1 cellular context compared by ENCODE assay signal in genomic region chr15:40412095-40412759, GRCh38.
TF ChIP-seq lines count a peak whose summit lies in the region.

No MANE protein-coding gene starts in this region.

TF ChIP-seq in HepG2, 621 proteins besides CTCF, POLR2A, EP300 and RAD21 (continued from another document and continues in another):
- TF ChIP-seq SNAPC5 (CRISPR knock-in tag; IDR thresholded peaks at IDR 0.05; ENCODE audit: borderline replicate concordance) (no peak), ZNF10 (CRISPR knock-in tag; IDR thresholded peaks at IDR 0.05; ENCODE audit: borderline replicate concordance, low read depth) (no peak), PTBP1 (IDR thresholded peaks at IDR 0.05; ENCODE audit: low read depth, low read length, poor library complexity, severe bottlenecking) (no peak), ZNF776 (CRISPR knock-in tag; IDR thresholded peaks at IDR 0.05) (no peak), ZNF446 (CRISPR knock-in tag; IDR thresholded peaks at IDR 0.05) (no peak), ZNF550 (CRISPR knock-in tag; IDR thresholded peaks at IDR 0.05; ENCODE audit: borderline replicate concordance) (no peak), JARID2 (CRISPR knock-in tag; IDR thresholded peaks at IDR 0.05; ENCODE audit: insufficient replicate concordance) (no peak), ZNF24 (IDR thresholded peaks at IDR 0.05) (no peak), PAX8 (CRISPR knock-in tag; IDR thresholded peaks at IDR 0.05; ENCODE audit: borderline replicate concordance) (no peak), CEBPB (IDR thresholded peaks at IDR 0.05; ENCODE audit: borderline replicate concordance, low read depth, low read length) (peak; percentile 92), ZNF674 (CRISPR knock-in tag; IDR thresholded peaks at IDR 0.05; ENCODE audit: low read depth) (no peak), THAP11 (CRISPR knock-in tag; IDR thresholded peaks at IDR 0.05) (peak; percentile 47; the same call in 1 of the 2 replicates), ZNF235 (CRISPR knock-in tag; IDR thresholded peaks at IDR 0.05; ENCODE audit: borderline replicate concordance) (no peak), BHLHE40 (IDR thresholded peaks at IDR 0.05; ENCODE audit: low read length) (peak; percentile 65), ZNF768 (CRISPR knock-in tag; IDR thresholded peaks at IDR 0.05) (no peak), ZNF253 (CRISPR knock-in tag; IDR thresholded peaks at IDR 0.05; ENCODE audit: borderline replicate concordance) (no peak), BORCS8-MEF2B (CRISPR knock-in tag; IDR thresholded peaks at IDR 0.05) (no peak), TBX2 (CRISPR knock-in tag; IDR thresholded peaks at IDR 0.05; ENCODE audit: borderline replicate concordance) (peak; percentile 49; the same call in 1 of the 2 replicates), ZNF512 (CRISPR knock-in tag; IDR thresholded peaks at IDR 0.05) (no peak), SATB2 (CRISPR knock-in tag; IDR thresholded peaks at IDR 0.05) (no peak), FOSL2 (CRISPR knock-in tag; IDR thresholded peaks at IDR 0.05) (0 out of 2 replicates have a peak, but pooled peaks have one; percentile 29), SOX5 (CRISPR knock-in tag; IDR thresholded peaks at IDR 0.05; ENCODE audit: borderline replicate concordance) (peak; percentile 55; the same call in 1 of the 2 replicates), ZBTB40 (IDR thresholded peaks at IDR 0.05) (no peak), ZBTB40 (CRISPR knock-in tag; IDR thresholded peaks at IDR 0.05) (no peak), FOXO1 (CRISPR knock-in tag; IDR thresholded peaks at IDR 0.05) (peak; percentile 56; the same call in 1 of the 2 replicates), ZNF782 (CRISPR knock-in tag; IDR thresholded peaks at IDR 0.05; ENCODE audit: borderline replicate concordance) (no peak; the same call in 1 of the 2 replicates), MLX (CRISPR knock-in tag; IDR thresholded peaks at IDR 0.05) (0 out of 2 replicates have a peak, but pooled peaks have one; percentile 43), GPN1 (CRISPR knock-in tag; IDR thresholded peaks at IDR 0.05; ENCODE audit: borderline replicate concordance) (no peak), ZNF597 (CRISPR knock-in tag; IDR thresholded peaks at IDR 0.05) (no peak), PAWR (CRISPR knock-in tag; IDR thresholded peaks at IDR 0.05; ENCODE audit: borderline replicate concordance) (no peak), RBFOX2 (IDR thresholded peaks at IDR 0.05; ENCODE audit: low read depth, low read length) (no peak), KMT2A (CRISPR knock-in tag; IDR thresholded peaks at IDR 0.05) (no peak), SRY (CRISPR knock-in tag; IDR thresholded peaks at IDR 0.05) (no peak), ZFAT (CRISPR knock-in tag; conservative IDR thresholded peaks at IDR 0.05) (no peak)
- TF ChIP-seq, protein P1, sequence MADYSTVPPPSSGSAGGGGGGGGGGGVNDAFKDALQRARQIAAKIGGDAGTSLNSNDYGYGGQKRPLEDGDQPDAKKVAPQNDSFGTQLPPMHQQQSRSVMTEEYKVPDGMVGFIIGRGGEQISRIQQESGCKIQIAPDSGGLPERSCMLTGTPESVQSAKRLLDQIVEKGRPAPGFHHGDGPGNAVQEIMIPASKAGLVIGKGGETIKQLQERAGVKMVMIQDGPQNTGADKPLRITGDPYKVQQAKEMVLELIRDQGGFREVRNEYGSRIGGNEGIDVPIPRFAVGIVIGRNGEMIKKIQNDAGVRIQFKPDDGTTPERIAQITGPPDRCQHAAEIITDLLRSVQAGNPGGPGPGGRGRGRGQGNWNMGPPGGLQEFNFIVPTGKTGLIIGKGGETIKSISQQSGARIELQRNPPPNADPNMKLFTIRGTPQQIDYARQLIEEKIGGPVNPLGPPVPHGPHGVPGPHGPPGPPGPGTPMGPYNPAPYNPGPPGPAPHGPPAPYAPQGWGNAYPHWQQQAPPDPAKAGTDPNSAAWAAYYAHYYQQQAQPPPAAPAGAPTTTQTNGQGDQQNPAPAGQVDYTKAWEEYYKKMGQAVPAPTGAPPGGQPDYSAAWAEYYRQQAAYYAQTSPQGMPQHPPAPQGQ (CRISPR knock-in tag; IDR thresholded peaks at IDR 0.05; ENCODE audit: borderline replicate concordance): no peak
- TF ChIP-seq, protein P2, sequence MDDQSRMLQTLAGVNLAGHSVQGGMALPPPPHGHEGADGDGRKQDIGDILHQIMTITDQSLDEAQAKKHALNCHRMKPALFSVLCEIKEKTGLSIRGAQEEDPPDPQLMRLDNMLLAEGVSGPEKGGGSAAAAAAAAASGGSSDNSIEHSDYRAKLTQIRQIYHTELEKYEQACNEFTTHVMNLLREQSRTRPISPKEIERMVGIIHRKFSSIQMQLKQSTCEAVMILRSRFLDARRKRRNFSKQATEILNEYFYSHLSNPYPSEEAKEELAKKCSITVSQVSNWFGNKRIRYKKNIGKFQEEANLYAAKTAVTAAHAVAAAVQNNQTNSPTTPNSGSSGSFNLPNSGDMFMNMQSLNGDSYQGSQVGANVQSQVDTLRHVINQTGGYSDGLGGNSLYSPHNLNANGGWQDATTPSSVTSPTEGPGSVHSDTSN (CRISPR knock-in tag; IDR thresholded peaks at IDR 0.05; ENCODE audit: borderline replicate concordance): no peak
- TF ChIP-seq, protein P3, sequence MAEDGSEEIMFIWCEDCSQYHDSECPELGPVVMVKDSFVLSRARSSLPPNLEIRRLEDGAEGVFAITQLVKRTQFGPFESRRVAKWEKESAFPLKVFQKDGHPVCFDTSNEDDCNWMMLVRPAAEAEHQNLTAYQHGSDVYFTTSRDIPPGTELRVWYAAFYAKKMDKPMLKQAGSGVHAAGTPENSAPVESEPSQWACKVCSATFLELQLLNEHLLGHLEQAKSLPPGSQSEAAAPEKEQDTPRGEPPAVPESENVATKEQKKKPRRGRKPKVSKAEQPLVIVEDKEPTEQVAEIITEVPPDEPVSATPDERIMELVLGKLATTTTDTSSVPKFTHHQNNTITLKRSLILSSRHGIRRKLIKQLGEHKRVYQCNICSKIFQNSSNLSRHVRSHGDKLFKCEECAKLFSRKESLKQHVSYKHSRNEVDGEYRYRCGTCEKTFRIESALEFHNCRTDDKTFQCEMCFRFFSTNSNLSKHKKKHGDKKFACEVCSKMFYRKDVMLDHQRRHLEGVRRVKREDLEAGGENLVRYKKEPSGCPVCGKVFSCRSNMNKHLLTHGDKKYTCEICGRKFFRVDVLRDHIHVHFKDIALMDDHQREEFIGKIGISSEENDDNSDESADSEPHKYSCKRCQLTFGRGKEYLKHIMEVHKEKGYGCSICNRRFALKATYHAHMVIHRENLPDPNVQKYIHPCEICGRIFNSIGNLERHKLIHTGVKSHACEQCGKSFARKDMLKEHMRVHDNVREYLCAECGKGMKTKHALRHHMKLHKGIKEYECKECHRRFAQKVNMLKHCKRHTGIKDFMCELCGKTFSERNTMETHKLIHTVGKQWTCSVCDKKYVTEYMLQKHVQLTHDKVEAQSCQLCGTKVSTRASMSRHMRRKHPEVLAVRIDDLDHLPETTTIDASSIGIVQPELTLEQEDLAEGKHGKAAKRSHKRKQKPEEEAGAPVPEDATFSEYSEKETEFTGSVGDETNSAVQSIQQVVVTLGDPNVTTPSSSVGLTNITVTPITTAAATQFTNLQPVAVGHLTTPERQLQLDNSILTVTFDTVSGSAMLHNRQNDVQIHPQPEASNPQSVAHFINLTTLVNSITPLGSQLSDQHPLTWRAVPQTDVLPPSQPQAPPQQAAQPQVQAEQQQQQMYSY (CRISPR knock-in tag; IDR thresholded peaks at IDR 0.05): no peak
- TF ChIP-seq, protein P4, sequence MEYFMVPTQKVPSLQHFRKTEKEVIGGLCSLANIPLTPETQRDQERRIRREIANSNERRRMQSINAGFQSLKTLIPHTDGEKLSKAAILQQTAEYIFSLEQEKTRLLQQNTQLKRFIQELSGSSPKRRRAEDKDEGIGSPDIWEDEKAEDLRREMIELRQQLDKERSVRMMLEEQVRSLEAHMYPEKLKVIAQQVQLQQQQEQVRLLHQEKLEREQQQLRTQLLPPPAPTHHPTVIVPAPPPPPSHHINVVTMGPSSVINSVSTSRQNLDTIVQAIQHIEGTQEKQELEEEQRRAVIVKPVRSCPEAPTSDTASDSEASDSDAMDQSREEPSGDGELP (IDR thresholded peaks at IDR 0.05; ENCODE audit: borderline replicate concordance, low read depth): no peak
- TF ChIP-seq, protein P5, sequence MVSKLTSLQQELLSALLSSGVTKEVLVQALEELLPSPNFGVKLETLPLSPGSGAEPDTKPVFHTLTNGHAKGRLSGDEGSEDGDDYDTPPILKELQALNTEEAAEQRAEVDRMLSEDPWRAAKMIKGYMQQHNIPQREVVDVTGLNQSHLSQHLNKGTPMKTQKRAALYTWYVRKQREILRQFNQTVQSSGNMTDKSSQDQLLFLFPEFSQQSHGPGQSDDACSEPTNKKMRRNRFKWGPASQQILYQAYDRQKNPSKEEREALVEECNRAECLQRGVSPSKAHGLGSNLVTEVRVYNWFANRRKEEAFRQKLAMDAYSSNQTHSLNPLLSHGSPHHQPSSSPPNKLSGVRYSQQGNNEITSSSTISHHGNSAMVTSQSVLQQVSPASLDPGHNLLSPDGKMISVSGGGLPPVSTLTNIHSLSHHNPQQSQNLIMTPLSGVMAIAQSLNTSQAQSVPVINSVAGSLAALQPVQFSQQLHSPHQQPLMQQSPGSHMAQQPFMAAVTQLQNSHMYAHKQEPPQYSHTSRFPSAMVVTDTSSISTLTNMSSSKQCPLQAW (CRISPR knock-in tag; IDR thresholded peaks at IDR 0.05): no peak
